In genomic region chr13:111547726-111548273, GRCh38 we compare ENCODE assay signal across 18 cellular contexts.
DNase-seq lines count a peak whose midpoint lies in the region; ATAC-seq and TF ChIP-seq lines count a peak whose summit lies in the region.
"Had no signal": no experiment of that assay in that cellular context is flagged by ENCODE, and none has a peak within 500 bp of the region (broad histone marks: within the 10 kb centered on the region; RNA-seq: fewer than 3 reads in every experiment).

No MANE protein-coding gene starts in this region.

- H3K9me3 ChIP-seq in heart right ventricle: peaks cover 0 to 14% (median 0%) of the 10 kb centered on the region in 11 donors
- no peaks in the 10 kb centered on the region for H3K9me3 ChIP-seq in HAP-1
- H3K9me3 ChIP-seq: A549 had no signal

- H3K27me3 ChIP-seq in heart right ventricle (peaks cover 0 to 29% (median 6%) of the 10 kb centered on the region in 7 donors), HAP-1 (ENCODE audit: low read depth) (no peaks in the 10 kb centered on the region)

- H3K4me3 ChIP-seq in heart right ventricle (no peak overlapping the region), HAP-1 (no peak overlapping the region)
- H3K4me3 ChIP-seq: A549 had no signal

- DNase-seq in cardiac septum (ENCODE audit: low spot score): peak; percentile 58
- DNase-seq in heart right ventricle: no peak
- DNase-seq in mesenteric fat pad (ENCODE audit: low spot score): peak; percentile 85
- DNase-seq in sciatic nerve (ENCODE audit: low spot score): peak; percentile 37
- DNase-seq in NCI-H69 (lab: John Stamatoyannopoulos, UW): no peak
- no peak for DNase-seq in dermis blood vessel endothelial cell
- DNase-seq in HAP-1 (ENCODE audit: low spot score in 2 of 2): no peak
- DNase-seq: AML-193; Calu3; CD4-positive, alpha-beta memory T cell; DMS79 treated with DMSO at 0.1 percent for 48 hours; GF-D8; GOT3; H9 had no signal

- H3K4me1 ChIP-seq in heart right ventricle (no peaks in the 10 kb centered on the region), HAP-1 (no peaks in the 10 kb centered on the region)
- H3K4me1 ChIP-seq: A549 had no signal

- H3K27ac ChIP-seq in heart right ventricle: no peak overlapping the region
- H3K27ac ChIP-seq: 22Rv1, A549, C4-2B had no signal

- intact Hi-C loops in cardiac septum (cut with DNase I): no loop called here
- intact Hi-C loops in heart right ventricle (cut with DNase I): no loop called here
- intact Hi-C loops in sciatic nerve (cut with DNase I): no loop called here

- no peak for ATAC-seq in heart right ventricle
- ATAC-seq in sciatic nerve: no peak
- ATAC-seq: A549, HepG2 had no signal

- TF ChIP-seq CTCF in heart right ventricle (IDR thresholded peaks at IDR 0.05): no peak

- H3K36me3 ChIP-seq in heart right ventricle: no peaks in the 10 kb centered on the region
- H3K36me3 ChIP-seq in HAP-1 (replicated peaks): no peaks in the 10 kb centered on the region

- in situ Hi-C loops in HAP-1 (cut with MboI; ENCODE audit: low sequenced_read_pairs): no loop called here

- 90% methylated on average over 40 of the region's 40 CpGs for WGBS in heart right ventricle, 2 donors

Comparison
In these comparisons a context has a peak if more than half of its experiments do, and no peak if none do; other contexts are left out.
1. DNase-seq: peak in cardiac septum (single experiment), mesenteric fat pad (single experiment) and sciatic nerve (single experiment); none in heart right ventricle (0 of 2), NCI-H69 (single experiment), dermis blood vessel endothelial cell (single experiment) and HAP-1 (0 of 2).